8 cellular contexts compared by ENCODE assay signal in the genomic region with DNA sequence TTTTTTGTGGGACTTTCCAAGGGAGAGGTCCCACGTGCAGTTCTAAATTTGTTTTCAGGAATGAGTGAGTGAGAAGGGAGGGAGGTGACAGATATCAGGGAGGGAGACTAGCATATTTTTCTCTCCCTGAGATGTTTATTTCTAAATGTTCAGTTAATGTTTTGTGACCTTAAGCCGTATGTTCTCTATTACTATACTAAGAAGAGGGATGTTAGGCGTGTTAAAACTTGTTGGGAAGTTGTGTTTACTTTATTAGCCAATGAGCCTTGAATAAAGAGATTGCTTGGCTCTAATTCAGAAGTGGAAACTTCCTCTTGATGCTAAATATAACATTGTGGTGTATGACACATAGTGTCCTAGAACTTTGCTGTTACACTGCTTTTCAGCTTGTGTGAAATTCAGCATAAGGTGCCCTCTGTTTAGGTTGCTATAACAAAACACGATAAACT. TPM values are rescaled to one million over a fixed set of nuclear protein-coding genes. Genes with fewer than 3 reads are reported as not detected.
DNase-seq lines count a peak whose midpoint lies in the region; ATAC-seq and TF ChIP-seq lines count a peak whose summit lies in the region.

No MANE protein-coding gene starts in this region.

- peaks cover 4% of the 10 kb centered on the region for H3K4me1 Mint-ChIP-seq in activated T-helper 17 cell treated with anti-CD3 and anti-CD28 coated beads, Interleukin-2, amount 50 U/mL, for 72 hours

- H3K27me3 Mint-ChIP-seq in activated T-helper 17 cell treated with anti-CD3 and anti-CD28 coated beads, Interleukin-2, amount 50 U/mL, for 72 hours = peaks cover 12% of the 10 kb centered on the region

- no peak overlapping the region for H3K4me3 ChIP-seq in mucosa of descending colon
- H3K4me3 ChIP-seq in Peyer's patch = no peak overlapping the region

- no peaks in the 10 kb centered on the region for H3K36me3 Mint-ChIP-seq in activated T-helper 17 cell treated with anti-CD3 and anti-CD28 coated beads, Interleukin-2, amount 50 U/mL, for 72 hours (ENCODE audit: low read depth)

- H3K9me3 ChIP-seq in mucosa of descending colon = no peaks in the 10 kb centered on the region
- H3K9me3 ChIP-seq in Peyer's patch = peaks cover 0 to 3% (median 0%) of the 10 kb centered on the region in 4 donors

- no peaks in the 10 kb centered on the region for H3K9me3 Mint-ChIP-seq in activated T-helper 17 cell treated with anti-CD3 and anti-CD28 coated beads, Interleukin-2, amount 50 U/mL, for 72 hours

- no peaks in the 10 kb centered on the region for H3K36me3 ChIP-seq in mucosa of descending colon (ENCODE audit: low read depth)
- H3K36me3 ChIP-seq in Peyer's patch = no peaks in the 10 kb centered on the region

- H3K27ac Mint-ChIP-seq in activated T-helper 17 cell treated with anti-CD3 and anti-CD28 coated beads, Interleukin-2, amount 50 U/mL, for 72 hours = no peak overlapping the region

- peak overlapping the region in 2 of 4 donors; percentile 46 to 55 for H3K27ac ChIP-seq in Peyer's patch

- no peak overlapping the region for H3K4me3 Mint-ChIP-seq in activated T-helper 17 cell treated with anti-CD3 and anti-CD28 coated beads, Interleukin-2, amount 50 U/mL, for 72 hours

- no peak for TF ChIP-seq POLR2A in Peyer's patch (IDR thresholded peaks at IDR 0.05)

- DNase-seq in GM04503 (ENCODE audit: low read depth) (peak; percentile 16), mucosa of descending colon (no peak), KG1 (lab: John Stamatoyannopoulos, UW) (no peak), posterior cingulate gyrus (no peak), Peyer's patch (no peak)

- TF ChIP-seq CTCF in mucosa of descending colon (IDR thresholded peaks at IDR 0.05) (no peak), Peyer's patch (IDR thresholded peaks at IDR 0.05) (no peak)

- no peaks in the 10 kb centered on the region for H3K27me3 ChIP-seq in Peyer's patch

- H3K4me1 ChIP-seq in mucosa of descending colon (ENCODE audit: low read depth) (no peaks in the 10 kb centered on the region), Peyer's patch (no peaks in the 10 kb centered on the region)

- intact Hi-C loops in mucosa of descending colon (cut with DNase I, micrococcal nuclease) (no loop called here), posterior cingulate gyrus (cut with DNase I) (no loop called here)

- ATAC-seq in HG03354 (IDR thresholded peaks at IDR 0.05; ENCODE audit: poor library complexity, severe bottlenecking, unreplicated experiment) = peak; percentile 47
- ATAC-seq in activated T-helper 17 cell treated with anti-CD3 and anti-CD28 coated beads, Interleukin-2, amount 50 U/mL, for 72 hours (replicated peaks) = peak; percentile 44
- ATAC-seq in mucosa of descending colon = peak; percentile 35
- no peak for ATAC-seq in HG03521 (IDR thresholded peaks at IDR 0.05; ENCODE audit: unreplicated experiment)

RNA-seq across cellular contexts. Expression of a gene that starts 37.3 kb away (rescaled TPM):
- total RNA-seq in activated T-helper 17 cell treated with anti-CD3 and anti-CD28 coated beads, Interleukin-2, amount 50 U/mL, for 72 hours = 1 to 10 TPM in 1 of 2 donors, under 1 TPM in 1; 0.52 to 5.9 TPM
- total RNA-seq in mucosa of descending colon = under 1 TPM; 0.02 to 0.47 (median 0.03) TPM
- total RNA-seq in Peyer's patch = 10 to 100 TPM in 1 of 4 donors, 1 to 10 TPM in 2, under 1 TPM in 1; 0.35 to 19.0 (median 3.2) TPM
